ENCODE assay signal across 1 cellular context in genomic region chr12:117007618-117008017, GRCh38.
A peak's percentile ranks its signal among the peaks of the same experiment; 100 is the strongest.
TF ChIP-seq lines count a peak whose summit lies in the region.

No MANE protein-coding gene starts in this region.

TF ChIP-seq in K562, 482 proteins besides CTCF, POLR2A, EP300 and RAD21 (continued from another document):
- TF ChIP-seq ID3 (CRISPR knock-in tag; IDR thresholded peaks at IDR 0.05) (no peak), ID3 (tag; IDR thresholded peaks at IDR 0.05) (peak; percentile 50; the same call in 1 of the 2 replicates)
TF ChIP-seq in K562: peak in this region for 3.
